ENCODE assay signal across 8 cellular contexts in the genomic region with DNA sequence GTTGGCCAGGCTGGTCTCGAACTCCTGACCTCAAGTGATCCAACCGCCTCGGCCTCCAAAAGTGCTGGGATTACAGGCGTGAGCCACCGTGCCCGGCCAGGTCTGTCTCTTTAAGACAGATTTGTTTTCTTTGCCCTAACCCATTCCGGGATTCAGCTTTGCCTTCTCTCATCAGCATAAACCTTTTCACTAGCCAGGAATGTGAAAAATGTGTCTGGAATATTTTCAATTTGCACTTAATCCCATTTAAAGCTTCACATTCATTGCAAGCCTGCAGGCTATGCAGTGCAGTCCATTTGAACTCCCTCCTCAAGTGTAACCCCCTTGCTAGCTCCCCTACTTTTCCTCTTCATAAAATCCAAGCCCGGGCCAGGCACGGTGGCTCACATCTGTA. TPM values are rescaled to one million over a fixed set of nuclear protein-coding genes. Genes with fewer than 3 reads are reported as not detected.
DNase-seq lines count a peak whose midpoint lies in the region; ATAC-seq and TF ChIP-seq lines count a peak whose summit lies in the region.

No MANE protein-coding gene starts in this region.

- no peaks in the 10 kb centered on the region for H3K36me3 ChIP-seq in left ventricle myocardium inferior
- peaks cover 0 to 12% (median 1%) of the 10 kb centered on the region in 4 donors for H3K36me3 ChIP-seq in upper lobe of left lung

- intact Hi-C loops in left ventricle myocardium inferior (cut with micrococcal nuclease), result no loop called here
- intact Hi-C loops in cardiac septum (cut with DNase I), result no loop called here
- intact Hi-C loops in activated CD8-positive, alpha-beta T cell treated with anti-CD3 and anti-CD28 coated beads for 36 hours (cut with micrococcal nuclease), result no loop called here

- H3K27ac Mint-ChIP-seq in activated CD8-positive, alpha-beta T cell treated with anti-CD3 and anti-CD28 coated beads for 36 hours, result peak overlapping the region; percentile 49

- ATAC-seq in activated CD8-positive, alpha-beta T cell treated with anti-CD3 and anti-CD28 coated beads for 36 hours, result no peak
- ATAC-seq in upper lobe of left lung (ENCODE audit: low FRiP score in 2 of 2) (no peak), HG02798 (IDR thresholded peaks at IDR 0.05; ENCODE audit: poor library complexity, unreplicated experiment) (no peak), HG02623 (IDR thresholded peaks at IDR 0.05; ENCODE audit: unreplicated experiment) (no peak)

- peaks cover 12% of the 10 kb centered on the region for H3K4me1 Mint-ChIP-seq in activated CD8-positive, alpha-beta T cell treated with anti-CD3 and anti-CD28 coated beads for 36 hours (ENCODE audit: low read depth)

- H3K27me3 ChIP-seq in left ventricle myocardium inferior (ENCODE audit: low read depth) (no peaks in the 10 kb centered on the region), upper lobe of left lung (no peaks in the 10 kb centered on the region)

- WGBS in upper lobe of left lung, 2 donors, result 66 to 68% methylated on average over 9 of the region's 9 CpGs

- no peak for TF ChIP-seq POLR2A in upper lobe of left lung (IDR thresholded peaks at IDR 0.05)

- H3K27me3 Mint-ChIP-seq in activated CD8-positive, alpha-beta T cell treated with anti-CD3 and anti-CD28 coated beads for 36 hours, result no peaks in the 10 kb centered on the region

- CTCF ChIA-PET in activated CD8-positive, alpha-beta T cell treated with anti-CD3 and anti-CD28 coated beads for 36 hours (lab: Charles Lee), result interaction anchor here (0.7 to 1.2 kb wide), 4 partner anchors 13 to 195 kb away, joined by 3 to 4 read pairs (median 3); no protein-coding TSS in a partner anchor

- H3K9me3 Mint-ChIP-seq in activated CD8-positive, alpha-beta T cell treated with anti-CD3 and anti-CD28 coated beads for 36 hours, result no peaks in the 10 kb centered on the region

- POLR2A ChIA-PET in activated CD8-positive, alpha-beta T cell treated with anti-CD3 and anti-CD28 coated beads for 36 hours (lab: Charles Lee), result interaction anchor here (1.2 kb wide), 1 partner anchor 12 kb away, joined by 3 read pairs; no protein-coding TSS in a partner anchor

- H3K4me1 ChIP-seq in left ventricle myocardium inferior (peaks cover 15% of the 10 kb centered on the region), upper lobe of left lung (peaks cover 6 to 16% (median 10%) of the 10 kb centered on the region in 4 donors)

- no peak for TF ChIP-seq EP300 in upper lobe of left lung (IDR thresholded peaks at IDR 0.05)

- TF ChIP-seq CTCF in left ventricle myocardium inferior (IDR thresholded peaks at IDR 0.05; ENCODE audit: borderline replicate concordance), result no peak
- no peak for TF ChIP-seq CTCF in activated CD8-positive, alpha-beta T cell treated with anti-CD3 and anti-CD28 coated beads for 36 hours (IDR thresholded peaks at IDR 0.05)
- TF ChIP-seq CTCF in upper lobe of left lung (IDR thresholded peaks at IDR 0.05), result no peak

- H3K9me3 ChIP-seq in left ventricle myocardium inferior (replicated peaks) (no peaks in the 10 kb centered on the region), upper lobe of left lung (no peaks in the 10 kb centered on the region)

- no peak overlapping the region for H3K27ac ChIP-seq in left ventricle myocardium inferior (replicated peaks)
- H3K27ac ChIP-seq in upper lobe of left lung, result peak overlapping the region in 3 of 4 donors; percentile 1 to 61 (median 30)

- H3K4me3 Mint-ChIP-seq in activated CD8-positive, alpha-beta T cell treated with anti-CD3 and anti-CD28 coated beads for 36 hours, result peak overlapping the region; percentile 99

- peak overlapping the region; percentile 95 for H3K4me3 ChIP-seq in left ventricle myocardium inferior
- peak overlapping the region in 3 of 4 donors; percentile 89 to 95 (median 89) for H3K4me3 ChIP-seq in upper lobe of left lung

- no peaks in the 10 kb centered on the region for H3K36me3 Mint-ChIP-seq in activated CD8-positive, alpha-beta T cell treated with anti-CD3 and anti-CD28 coated beads for 36 hours (ENCODE audit: low read depth)

- DNase-seq in left ventricle myocardium inferior, result no peak
- DNase-seq in cardiac septum (ENCODE audit: low spot score), result no peak
- DNase-seq in activated CD8-positive, alpha-beta T cell treated with anti-CD3 and anti-CD28 coated beads for 36 hours, result no peak
- peak; percentile 75 for DNase-seq in hepatic stellate cell (ENCODE audit: low spot score)
- DNase-seq in upper lobe of left lung, result no peak
- no peak for DNase-seq in NCI-H774 (lab: John Stamatoyannopoulos, UW)

RNA-seq across cellular contexts. Expression of gene TMEM160, which starts 0.9 kb away (rescaled TPM):
- 27.1 TPM for total RNA-seq in left ventricle myocardium inferior
- 31.1 TPM for total RNA-seq in cardiac septum
- total RNA-seq in activated CD8-positive, alpha-beta T cell treated with anti-CD3 and anti-CD28 coated beads for 36 hours, result 10 to 100 TPM; 61.2 to 61.5 TPM
- 10 to 100 TPM; 11.5 to 82.8 (median 49.4) TPM for total RNA-seq in upper lobe of left lung

RNA-seq across cellular contexts. Expression of gene NPAS1, which starts 29.7 kb away (rescaled TPM):
- total RNA-seq in left ventricle myocardium inferior, result not detected
- total RNA-seq in cardiac septum, result 0.54 TPM
- total RNA-seq in activated CD8-positive, alpha-beta T cell treated with anti-CD3 and anti-CD28 coated beads for 36 hours, result under 1 TPM; 0.27 to 0.65 TPM
- 10 to 100 TPM in 1 of 6 donors, 1 to 10 TPM in 3, under 1 TPM in 1, not detected in 1; 0.30 to 13.6 (median 1.1) TPM for total RNA-seq in upper lobe of left lung
